8 cellular contexts compared by ENCODE assay signal in genomic region chr11:46121724-46122477, GRCh38. TPM values are rescaled to one million over a fixed set of nuclear protein-coding genes. Genes with fewer than 3 reads are reported as not detected.
DNase-seq lines count a peak whose midpoint lies in the region; TF ChIP-seq lines count a peak whose summit lies in the region.

No MANE protein-coding gene starts in this region.

- H3T11ph ChIP-seq in H9 (ENCODE audit: low read length), result no peak overlapping the region

- H3K14ac ChIP-seq in H9 (ENCODE audit: insufficient read depth, low read length), result no peak overlapping the region

- H3K27ac ChIP-seq in H9 (ENCODE audit: insufficient read length, low read depth, low read length) (no peak overlapping the region), SJCRH30 (no peak overlapping the region), temporal lobe (ENCODE audit: low read depth, low read length) (peak overlapping the region; percentile 86)

- no peak overlapping the region for H3K23ac ChIP-seq in H9 (ENCODE audit: insufficient read length, low read depth, low read length)

- intact Hi-C loops in activated naive CD4-positive, alpha-beta T cell treated with anti-CD3 and anti-CD28 coated beads for 36 hours (cut with micrococcal nuclease), result loop anchor here (1.0 to 10.0 kb wide), 8 partner anchors 9 to 579 kb away; partner anchors contain the start of genes ARHGAP1, ATG13, CRY2 and DGKZ

- no peak overlapping the region for H2BK12ac ChIP-seq in H9 (ENCODE audit: insufficient read length, low read depth, low read length)

- peaks cover 17% of the 10 kb centered on the region for H3K23me2 ChIP-seq in H9 (ENCODE audit: insufficient read length, low read depth, low read length, poor library complexity, severe bottlenecking)

- DNase-seq in G401 (ENCODE audit: low spot score) (peak; percentile 83), H9 (peak; percentile 80), MG63 (peak; percentile 77), SJCRH30 (peak; percentile 81 to 90), globus pallidus (ENCODE audit: low spot score) (peak; percentile 85), occipital lobe (lab: John Stamatoyannopoulos, UW) (peak; percentile 76)
- peak; percentile 79 for DNase-seq in activated naive CD4-positive, alpha-beta T cell treated with anti-CD3 and anti-CD28 coated beads for 36 hours

- TF ChIP-seq CTCF in H9 (conservative IDR thresholded peaks at IDR 0.05), result no peak

- H3K4me3 ChIP-seq in MG63 (peak overlapping the region; percentile 62), SJCRH30 (peak overlapping the region; percentile 72)

- no peaks in the 10 kb centered on the region; a peak in 1 of 7 replicates for H3K36me3 Mint-ChIP-seq in H9 (ENCODE audit: insufficient read depth in 1 of 3, low read depth in 3 of 3)
- peaks cover 1% of the 10 kb centered on the region for H3K36me3 Mint-ChIP-seq in activated naive CD4-positive, alpha-beta T cell treated with anti-CD3 and anti-CD28 coated beads for 36 hours (ENCODE audit: low read depth)

- peak overlapping the region; percentile 55 to 97 (median 56) for H3K27ac Mint-ChIP-seq in H9
- peak overlapping the region; percentile 85 for H3K27ac Mint-ChIP-seq in activated naive CD4-positive, alpha-beta T cell treated with anti-CD3 and anti-CD28 coated beads for 36 hours

- H3K4me1 ChIP-seq in H9 (ENCODE audit: insufficient read depth, low read length) (no peaks in the 10 kb centered on the region; the same call in 1 of the 2 replicates), SJCRH30 (peaks cover 3% of the 10 kb centered on the region; the same call in 1 of the 2 replicates)

- H3K9me3 ChIP-seq in H9 (ENCODE audit: control insufficient read depth, low read depth, low read length) (no peaks in the 10 kb centered on the region), MG63 (no peaks in the 10 kb centered on the region), SJCRH30 (replicated peaks) (no peaks in the 10 kb centered on the region)

- H3K79me1 ChIP-seq in H9 (ENCODE audit: insufficient read depth, low read depth, low read length, poor library complexity, severe bottlenecking), result no peaks in the 10 kb centered on the region

- no peak overlapping the region for H2BK20ac ChIP-seq in H9 (ENCODE audit: low read depth, low read length, poor library complexity, severe bottlenecking)

- H3K27me3 Mint-ChIP-seq in H9 (ENCODE audit: low read depth), result no peaks in the 10 kb centered on the region; the same call in 1 of the 2 replicates
- no peaks in the 10 kb centered on the region for H3K27me3 Mint-ChIP-seq in activated naive CD4-positive, alpha-beta T cell treated with anti-CD3 and anti-CD28 coated beads for 36 hours (ENCODE audit: low read depth)

- H2BK15ac ChIP-seq in H9 (ENCODE audit: low read depth, low read length), result no peak overlapping the region

- in situ Hi-C loops in G401 (cut with HindIII; ENCODE audit: low sequenced_read_pairs), result no loop called here

- H3K18ac ChIP-seq in H9 (ENCODE audit: insufficient read length, low read depth, low read length), result peak overlapping the region; percentile 4

- H3K27me3 ChIP-seq in H9 (ENCODE audit: insufficient read depth, low read length) (no peaks in the 10 kb centered on the region), MG63 (no peaks in the 10 kb centered on the region), SJCRH30 (no peaks in the 10 kb centered on the region)

- H4K5ac ChIP-seq in H9 (ENCODE audit: insufficient read length, low read depth, low read length), result no peak overlapping the region

- no peak overlapping the region for H3K56ac ChIP-seq in H9 (ENCODE audit: insufficient read length, low read depth, low read length)

- H3K36me3 ChIP-seq in MG63 (no peaks in the 10 kb centered on the region; the same call in 1 of the 2 replicates), SJCRH30 (no peaks in the 10 kb centered on the region)

- no peak overlapping the region for H4K8ac ChIP-seq in H9 (replicated peaks; ENCODE audit: insufficient read length, low read depth, low read length)

- CTCF ChIA-PET in activated naive CD4-positive, alpha-beta T cell treated with anti-CD3 and anti-CD28 coated beads for 36 hours (lab: Charles Lee), result no interaction called here

- H2AFZ ChIP-seq in H9 (ENCODE audit: low read length), result no peak overlapping the region

- H2BK5ac ChIP-seq in H9 (ENCODE audit: insufficient read length, low read length), result no peak overlapping the region

- H3K4ac ChIP-seq in H9 (ENCODE audit: low read depth, low read length), result no peak overlapping the region; the same call in 1 of the 2 replicates

- WGBS in H9 (ENCODE audit: extremely low coverage, insufficient read length, low lambda C conversion rate), result no CpG with 5 or more reads among the region's 74 CpGs

- H3K4me1 Mint-ChIP-seq in H9, result peaks cover 22 to 36% of the 10 kb centered on the region in 2 experiments
- H3K4me1 Mint-ChIP-seq in activated naive CD4-positive, alpha-beta T cell treated with anti-CD3 and anti-CD28 coated beads for 36 hours (ENCODE audit: low read depth), result peaks cover 41% of the 10 kb centered on the region

- no peak overlapping the region for H2AK5ac ChIP-seq in H9 (ENCODE audit: insufficient read length, low read length)

- H2BK120ac ChIP-seq in H9 (ENCODE audit: low read depth, low read length, poor library complexity, severe bottlenecking), result peak overlapping the region; percentile 51

- H4K91ac ChIP-seq in H9 (ENCODE audit: insufficient read length, low read depth, low read length), result no peak overlapping the region

- H3K9me3 Mint-ChIP-seq in H9, result no peaks in the 10 kb centered on the region; a peak in 1 of 5 replicates
- H3K9me3 Mint-ChIP-seq in activated naive CD4-positive, alpha-beta T cell treated with anti-CD3 and anti-CD28 coated beads for 36 hours, result no peaks in the 10 kb centered on the region

- H3K4me2 ChIP-seq in H9 (ENCODE audit: insufficient read depth, insufficient read length, low read length), result peak overlapping the region; percentile 72

- H4K20me1 ChIP-seq in H9 (ENCODE audit: control insufficient read depth, insufficient read depth, insufficient read length), result no peaks in the 10 kb centered on the region

- H3K4me3 Mint-ChIP-seq in H9, result peak overlapping the region; percentile 80 to 91
- H3K4me3 Mint-ChIP-seq in activated naive CD4-positive, alpha-beta T cell treated with anti-CD3 and anti-CD28 coated beads for 36 hours, result peak overlapping the region; percentile 81

- H3K9ac ChIP-seq in H9 (ENCODE audit: extremely low read depth, insufficient read length, low read length), result peak overlapping the region; percentile 71

- H3K79me2 ChIP-seq in H9 (ENCODE audit: insufficient read depth, low read length), result peaks cover 8% of the 10 kb centered on the region; the same call in 1 of the 2 replicates

RNA-seq across cellular contexts. Expression of gene PHF21A, which starts 0.6 kb away (rescaled TPM):
- 2.5 and 6.7 TPM in 2 replicates for total RNA-seq in G401 (2014; rRNA removed; shearing (Covaris generic))
- 28.6 and 33.8 TPM in 2 replicates for total RNA-seq in H9 (2021)
- 2.0 and 79.2 TPM in 2 replicates for total RNA-seq in MG63 (2014; rRNA removed; shearing (Covaris generic); ENCODE audit: low replicate concordance)
- 12.8 and 17.3 TPM in 2 replicates for total RNA-seq in SJCRH30 (2014; rRNA removed; shearing (Covaris generic))
- 10 to 100 TPM; 40.4 to 42.6 TPM for total RNA-seq in activated naive CD4-positive, alpha-beta T cell treated with anti-CD3 and anti-CD28 coated beads for 36 hours
- total RNA-seq in occipital lobe, result 30.7 TPM
- total RNA-seq in temporal lobe, result 22.9 TPM
